ENCODE assay signal across 27 cellular contexts in the genomic region with DNA sequence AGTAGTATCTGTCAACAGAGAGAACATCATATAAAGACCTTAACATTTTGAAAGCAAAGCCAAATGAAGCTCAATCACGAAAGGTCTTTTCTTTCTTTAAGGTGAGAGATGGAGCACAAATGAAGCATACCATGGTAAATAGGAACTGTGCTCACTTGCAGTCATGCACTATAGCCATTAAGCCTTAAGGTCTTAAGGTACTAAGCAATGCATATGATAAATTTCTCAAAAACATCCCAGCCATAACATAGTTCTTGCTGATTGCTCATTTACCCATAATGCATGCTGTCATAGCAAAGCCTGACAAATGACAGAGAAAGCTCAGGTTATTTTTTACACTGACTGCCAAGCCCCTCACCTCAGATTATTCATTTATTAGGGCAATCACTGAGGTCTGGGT.
"Had no signal": no experiment of that assay in that cellular context is flagged by ENCODE, and none has a peak within 500 bp of the region (broad histone marks: within the 10 kb centered on the region; RNA-seq: fewer than 3 reads in every experiment).

No MANE protein-coding gene starts in this region.

- H3K36me3 Mint-ChIP-seq: stimulated activated effector memory CD8-positive, alpha-beta T cell treated with anti-CD3 and anti-CD28 coated beads, Interleukin-12 subunit alpha, Interleukin-12 subunit beta, amount 100 ng/mL, for 72 hours; stimulated activated memory B cell treated with anti-CD40 and anti-IgM and Interleukin-4, amounts not matched to agents 10 μg/mL and 1 μg/mL and 100 μg/mL, for 72 hours had no signal

- H3K36me3 ChIP-seq: stomach, suprapubic skin, thoracic aorta, thyroid gland, tibial artery, tibial nerve, transverse colon, upper lobe of left lung, upper lobe of right lung, uterus, vagina had no signal

- H3K27ac ChIP-seq: stomach, suprapubic skin, testis, thoracic aorta, thyroid gland, tibial artery, tibial nerve, transverse colon, upper lobe of left lung, upper lobe of right lung, uterus, vagina had no signal

- H3K4me1 ChIP-seq: testis, thyroid gland, tibial artery, transverse colon, upper lobe of right lung, uterus had no signal

- H3K9me3 ChIP-seq: suprapubic skin, testis, thoracic aorta, thyroid gland, tibial artery, transverse colon, upper lobe of right lung, uterus, vagina had no signal

- DNase-seq: stimulated activated CD4-positive, alpha-beta T cell treated with anti-CD3 and anti-CD28 coated beads, Interleukin-2, amount 100 ng/mL, for 48 hours; stimulated activated CD4-positive, alpha-beta T cell treated with anti-CD3 and anti-CD28 coated beads, Interleukin-4, amount 100 ng/mL, for 1 hour; stimulated activated CD4-positive, alpha-beta T cell treated with anti-CD3 and anti-CD28 coated beads, Interleukin-4, amount 100 ng/mL, for 4 hours; stimulated activated CD8-positive, alpha-beta memory T cell treated with anti-CD3 and anti-CD28 coated beads, Interleukin-4, amount 100 ng/mL, for 48 hours; stimulated activated naive B cell treated with anti-CD40 and anti-IgM and Interleukin-4, amounts not matched to agents 10 μg/mL and 1 μg/mL and 100 μg/mL, for 72 hours; stimulated activated naive CD4-positive, alpha-beta T cell; stimulated activated naive CD4-positive, alpha-beta T cell treated with Interleukin-2 at 50 U/mL for 16 hours; stimulated activated naive CD8-positive, alpha-beta T cell treated with anti-CD3 and anti-CD28 coated beads, Interleukin-15, amount 100 ng/mL, for 72 hours; stimulated activated naive CD8-positive, alpha-beta T cell treated with anti-CD3 and anti-CD28 coated beads, Interleukin-15, Interleukin-2, amounts not matched to agents 100 U/mL and 50 U/mL, for 24 hours; stomach; substantia nigra; testis; thyroid gland; tibial artery; transverse colon; trophoblast cell; upper lobe of left lung; upper lobe of right lung; uterus had no signal

- H3K27me3 Mint-ChIP-seq: stimulated activated memory B cell treated with anti-CD40 and anti-IgM and Interleukin-4, amounts not matched to agents 10 μg/mL and 1 μg/mL and 100 μg/mL, for 72 hours; stimulated activated naive B cell treated with anti-CD40 and anti-IgM and Interleukin-4, amounts not matched to agents 10 μg/mL and 1 μg/mL and 100 μg/mL, for 72 hours; stimulated activated naive CD8-positive, alpha-beta T cell treated with anti-CD3 and anti-CD28 coated beads, Interleukin-15, amount 100 ng/mL, for 72 hours; stimulated activated naive CD8-positive, alpha-beta T cell treated with anti-CD3 and anti-CD28 coated beads, Interleukin-15, Interleukin-2, amounts not matched to agents 100 ng/mL and 50 ng/mL, for 24 hours had no signal

- H3K4me3 ChIP-seq: stomach, suprapubic skin, testis, thoracic aorta, thyroid gland, tibial artery, tibial nerve, transverse colon, upper lobe of left lung, upper lobe of right lung, uterus, vagina had no signal

- H3K9me3 Mint-ChIP-seq: stimulated activated memory B cell treated with anti-CD40 and anti-IgM and Interleukin-4, amounts not matched to agents 10 μg/mL and 1 μg/mL and 100 μg/mL, for 72 hours had no signal

- ATAC-seq: stimulated activated effector memory CD8-positive, alpha-beta T cell treated with anti-CD3 and anti-CD28 coated beads, Interleukin-12 subunit alpha, Interleukin-12 subunit beta, amount 100 ng/mL, for 72 hours; stimulated activated memory B cell treated with anti-CD40 and anti-IgM and Interleukin-4, amounts not matched to agents 10 μg/mL and 1 μg/mL and 100 μg/mL, for 72 hours; stimulated activated naive B cell treated with anti-CD40 and anti-IgM and Interleukin-4, amounts not matched to agents 10 μg/mL and 1 μg/mL and 100 μg/mL, for 72 hours; stimulated activated naive CD8-positive, alpha-beta T cell treated with anti-CD3 and anti-CD28 coated beads, Interleukin-15, amount 100 ng/mL, for 72 hours; stimulated activated naive CD8-positive, alpha-beta T cell treated with anti-CD3 and anti-CD28 coated beads, Interleukin-15, Interleukin-2, amounts not matched to agents 100 U/mL and 50 U/mL, for 24 hours; upper lobe of right lung had no signal

- H3K4me3 Mint-ChIP-seq: stimulated activated effector memory CD8-positive, alpha-beta T cell treated with anti-CD3 and anti-CD28 coated beads, Interleukin-12 subunit alpha, Interleukin-12 subunit beta, amount 100 ng/mL, for 72 hours; stimulated activated memory B cell treated with anti-CD40 and anti-IgM and Interleukin-4, amounts not matched to agents 10 μg/mL and 1 μg/mL and 100 μg/mL, for 72 hours; stimulated activated naive B cell treated with anti-CD40 and anti-IgM and Interleukin-4, amounts not matched to agents 10 μg/mL and 1 μg/mL and 100 μg/mL, for 72 hours; stimulated activated naive CD8-positive, alpha-beta T cell treated with anti-CD3 and anti-CD28 coated beads, Interleukin-15, amount 100 ng/mL, for 72 hours; stimulated activated naive CD8-positive, alpha-beta T cell treated with anti-CD3 and anti-CD28 coated beads, Interleukin-15, Interleukin-2, amounts not matched to agents 100 ng/mL and 50 ng/mL, for 24 hours; type B pancreatic cell had no signal

- H3K27me3 ChIP-seq: stomach, suprapubic skin, testis, thyroid gland, tibial artery, tibial nerve, transverse colon, upper lobe of left lung, upper lobe of right lung, uterus, vagina had no signal

- H3K4me1 Mint-ChIP-seq: stimulated activated effector memory CD8-positive, alpha-beta T cell treated with anti-CD3 and anti-CD28 coated beads, Interleukin-12 subunit alpha, Interleukin-12 subunit beta, amount 100 ng/mL, for 72 hours; stimulated activated memory B cell treated with anti-CD40 and anti-IgM and Interleukin-4, amounts not matched to agents 10 μg/mL and 1 μg/mL and 100 μg/mL, for 72 hours; stimulated activated naive B cell treated with anti-CD40 and anti-IgM and Interleukin-4, amounts not matched to agents 10 μg/mL and 1 μg/mL and 100 μg/mL, for 72 hours; stimulated activated naive CD8-positive, alpha-beta T cell treated with anti-CD3 and anti-CD28 coated beads, Interleukin-15, amount 100 ng/mL, for 72 hours had no signal

- H3K27ac Mint-ChIP-seq: stimulated activated effector memory CD8-positive, alpha-beta T cell treated with anti-CD3 and anti-CD28 coated beads, Interleukin-12 subunit alpha, Interleukin-12 subunit beta, amount 100 ng/mL, for 72 hours; stimulated activated memory B cell treated with anti-CD40 and anti-IgM and Interleukin-4, amounts not matched to agents 10 μg/mL and 1 μg/mL and 100 μg/mL, for 72 hours; stimulated activated naive B cell treated with anti-CD40 and anti-IgM and Interleukin-4, amounts not matched to agents 10 μg/mL and 1 μg/mL and 100 μg/mL, for 72 hours; stimulated activated naive CD8-positive, alpha-beta T cell treated with anti-CD3 and anti-CD28 coated beads, Interleukin-15, amount 100 ng/mL, for 72 hours; stimulated activated naive CD8-positive, alpha-beta T cell treated with anti-CD3 and anti-CD28 coated beads, Interleukin-15, Interleukin-2, amounts not matched to agents 100 ng/mL and 50 ng/mL, for 24 hours; type B pancreatic cell had no signal
